In the genomic region with DNA sequence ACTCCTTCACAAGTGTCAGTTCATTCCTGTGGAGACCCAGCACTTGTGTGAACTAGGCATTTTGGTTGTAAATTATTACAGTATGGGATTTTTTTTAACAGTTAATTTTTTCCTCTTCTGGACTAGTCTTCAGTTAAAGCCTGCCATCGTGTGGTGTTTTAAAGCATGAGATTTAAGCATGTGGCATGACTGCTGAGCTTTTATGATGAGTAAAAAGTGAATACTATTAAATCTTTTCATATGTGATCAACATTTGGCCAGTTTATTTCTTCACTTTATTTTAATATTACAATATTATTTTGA, we compare ENCODE assay signal across 8 cellular contexts. TPM values are rescaled to one million over a fixed set of nuclear protein-coding genes. Genes with fewer than 3 reads are reported as not detected.
DNase-seq lines count a peak whose midpoint lies in the region; ATAC-seq and FAIRE-seq lines count a peak whose summit lies in the region.

No MANE protein-coding gene starts in this region.

- peak; percentile 40 for ATAC-seq in GM19452 (IDR thresholded peaks at IDR 0.05; ENCODE audit: unreplicated experiment)

- peak; percentile 39 for FAIRE-seq in frontal cortex (lab: Jason Lieb, UNC)

- DNase-seq in CD1c-positive myeloid dendritic cell (ENCODE audit: extremely low spot score) (peak; percentile 46), RKO (ENCODE audit: low spot score) (peak; percentile 34), frontal cortex (ENCODE audit: low spot score in 2 of 2) (no peak), NCI-H2081 treated with DMSO at 0.1 percent for 48 hours (lab: John Stamatoyannopoulos, UW) (no peak), SK-N-DZ (ENCODE audit: low spot score) (no peak), mesenteric fat pad (ENCODE audit: low spot score) (no peak), NCI-H1417 treated with DMSO at 0.1 percent for 48 hours (lab: John Stamatoyannopoulos, UW) (no peak)

RNA-seq across cellular contexts. Expression of gene LMNB1, which starts 25.0 kb away (rescaled TPM):
- 84.4 TPM for total RNA-seq in frontal cortex
- polyA plus RNA-seq in SK-N-DZ (2014; cell fraction: cytosol; rRNA removed), result 280 and 292 TPM in 2 replicates
- 88.9 and 108 TPM in 2 replicates for polyA plus RNA-seq in SK-N-DZ (2014; cell fraction: nucleus; rRNA removed)
- 6.5 TPM for total RNA-seq in mesenteric fat pad

Comparison
In these comparisons a context has a peak if more than half of its experiments do, and no peak if none do; other contexts are left out.
1. DNase-seq: peak in CD1c-positive myeloid dendritic cell (single experiment) and RKO (single experiment); none in frontal cortex (0 of 2), NCI-H2081 treated with DMSO at 0.1 percent for 48 hours (single experiment), SK-N-DZ (single experiment), mesenteric fat pad (single experiment) and NCI-H1417 treated with DMSO at 0.1 percent for 48 hours (single experiment).
2. RNA of gene LMNB1, which starts 25.0 kb away (total RNA-seq): 84.4 TPM in frontal cortex (single experiment); 6.5 TPM in mesenteric fat pad (single experiment); every median in the first group is over 10 times any median in the second.